Comparison of ENCODE assay signal across 8 cellular contexts in the genomic region with DNA sequence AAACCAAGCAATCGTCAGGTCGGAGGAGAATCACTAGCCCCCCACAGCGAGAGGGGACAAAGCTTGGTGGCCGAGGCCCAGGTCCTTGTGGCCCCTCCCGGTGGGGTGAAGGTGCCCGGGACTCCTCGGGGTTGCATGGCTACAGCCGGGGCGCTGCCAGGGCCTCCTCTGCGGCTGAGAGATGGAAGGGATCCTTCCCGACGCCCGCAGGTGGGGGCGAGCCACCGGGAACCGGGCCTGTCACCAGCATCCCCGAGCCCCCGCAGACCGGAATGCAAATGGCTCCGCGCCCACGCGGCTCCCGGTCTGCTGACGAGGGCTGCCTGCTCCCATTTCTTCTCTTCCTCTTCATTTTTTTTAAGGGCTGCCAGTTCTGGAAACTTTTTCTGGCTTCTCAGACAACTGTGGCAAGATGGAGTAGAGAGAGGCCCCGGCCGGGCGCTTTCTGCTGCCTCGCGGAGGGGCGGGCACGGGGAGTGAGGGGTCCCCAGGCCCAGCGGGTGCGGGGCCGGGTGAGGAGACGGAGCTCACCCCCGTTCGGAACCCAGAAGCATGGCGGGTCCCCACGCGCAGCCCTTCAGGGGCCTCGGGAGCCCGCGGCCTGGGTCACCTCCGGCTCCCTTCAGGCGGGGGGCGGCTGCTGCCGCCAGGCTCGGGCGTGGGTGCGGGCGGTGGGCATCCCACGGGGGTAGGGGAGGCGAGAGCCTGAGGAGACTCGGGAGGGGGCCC.
A peak's percentile ranks its signal among the peaks of the same experiment; 100 is the strongest.
DNase-seq lines count a peak whose midpoint lies in the region; ATAC-seq and TF ChIP-seq lines count a peak whose summit lies in the region.

No MANE protein-coding gene starts in this region.

- no peak for TF ChIP-seq CTCF in OCI-LY1 (IDR thresholded peaks at IDR 0.05; ENCODE audit: low read length)

- H3K27me3 ChIP-seq in OCI-LY1 (ENCODE audit: insufficient read depth, low read length): no peaks in the 10 kb centered on the region
- H3K27me3 ChIP-seq in duodenal mucosa (ENCODE audit: control insufficient read depth in 1 of 2, insufficient read depth in 2 of 2, low read length in 2 of 2): no peaks in the 10 kb centered on the region
- peaks cover 3% of the 10 kb centered on the region for H3K27me3 ChIP-seq in mucosa of stomach (ENCODE audit: control insufficient read depth, insufficient read depth, low read length)

- no peaks in the 10 kb centered on the region for H4K20me1 ChIP-seq in OCI-LY1 (ENCODE audit: insufficient read depth, low read length)

- no peak for ATAC-seq in HG03460 (IDR thresholded peaks at IDR 0.05; ENCODE audit: unreplicated experiment)

- DNase-seq in activated naive CD4-positive, alpha-beta T cell treated with Interleukin-2 at 50 U/mL for 16 hours: peak; percentile 20
- DNase-seq in activated naive CD4-positive, alpha-beta T cell (lab: John Stamatoyannopoulos, UW): no peak
- DNase-seq in NCI-H2196 (lab: John Stamatoyannopoulos, UW; ENCODE audit: unreplicated experiment): no peak
- no peak for DNase-seq in NCI-H2196 treated with DMSO at 0.1 percent for 48 hours (lab: John Stamatoyannopoulos, UW; ENCODE audit: unreplicated experiment)

- H3K4me2 ChIP-seq in OCI-LY1 (ENCODE audit: low read length): peak overlapping the region; percentile 97

- no peaks in the 10 kb centered on the region for H3K9me2 ChIP-seq in OCI-LY1 (ENCODE audit: low read depth, low read length)

- H2AFZ ChIP-seq in OCI-LY1 (ENCODE audit: low read length): no peak overlapping the region

- no peaks in the 10 kb centered on the region; the same call in 1 of the 2 replicates for H3K36me3 ChIP-seq in OCI-LY1 (ENCODE audit: insufficient read depth, low read length)
- no peaks in the 10 kb centered on the region for H3K36me3 ChIP-seq in duodenal mucosa (ENCODE audit: control insufficient read depth in 1 of 2, insufficient read depth in 2 of 2, low read length in 2 of 2)
- H3K36me3 ChIP-seq in mucosa of stomach (ENCODE audit: control insufficient read depth, insufficient read depth, low read length): no peaks in the 10 kb centered on the region

- H3K27ac ChIP-seq in OCI-LY1 (ENCODE audit: low read depth, low read length, poor library complexity, severe bottlenecking) (no peak overlapping the region), duodenal mucosa (ENCODE audit: low read depth, low read length) (no peak overlapping the region)

- H3K79me2 ChIP-seq in OCI-LY1 (ENCODE audit: insufficient read depth, low read length): no peaks in the 10 kb centered on the region

- H3K4me3 ChIP-seq in OCI-LY1 (ENCODE audit: low read depth, low read length, poor library complexity, severe bottlenecking) (peak overlapping the region; percentile 69), duodenal mucosa (ENCODE audit: low read depth in 1 of 2, low read length in 2 of 2) (peak overlapping the region; percentile 43 to 52), mucosa of stomach (ENCODE audit: low read length) (no peak overlapping the region)

- H3K9me3 ChIP-seq in OCI-LY1 (ENCODE audit: low read length) (no peaks in the 10 kb centered on the region), duodenal mucosa (ENCODE audit: control insufficient read depth in 1 of 2, low read length in 2 of 2) (no peaks in the 10 kb centered on the region), mucosa of stomach (ENCODE audit: control insufficient read depth, low read length) (no peaks in the 10 kb centered on the region)

- H3K9ac ChIP-seq in OCI-LY1 (ENCODE audit: low read length) (peak overlapping the region; percentile 63), duodenal mucosa (ENCODE audit: low read depth in 1 of 2, low read length in 2 of 2) (peak overlapping the region; percentile 30 to 64), mucosa of stomach (ENCODE audit: low read length) (peak overlapping the region; percentile 67)

- H3K4me1 ChIP-seq in OCI-LY1 (ENCODE audit: insufficient read depth, low read length, severe bottlenecking): peaks cover 25% of the 10 kb centered on the region
- peaks cover 3 to 8% of the 10 kb centered on the region in 2 donors for H3K4me1 ChIP-seq in duodenal mucosa (ENCODE audit: control insufficient read depth in 1 of 2, insufficient read depth in 2 of 2, low read length in 2 of 2)
- H3K4me1 ChIP-seq in mucosa of stomach (ENCODE audit: control insufficient read depth, insufficient read depth, low read length): peaks cover 12% of the 10 kb centered on the region

- H3F3A ChIP-seq in OCI-LY1 (ENCODE audit: insufficient read depth, low read length): no peaks in the 10 kb centered on the region
